In the genomic region with DNA sequence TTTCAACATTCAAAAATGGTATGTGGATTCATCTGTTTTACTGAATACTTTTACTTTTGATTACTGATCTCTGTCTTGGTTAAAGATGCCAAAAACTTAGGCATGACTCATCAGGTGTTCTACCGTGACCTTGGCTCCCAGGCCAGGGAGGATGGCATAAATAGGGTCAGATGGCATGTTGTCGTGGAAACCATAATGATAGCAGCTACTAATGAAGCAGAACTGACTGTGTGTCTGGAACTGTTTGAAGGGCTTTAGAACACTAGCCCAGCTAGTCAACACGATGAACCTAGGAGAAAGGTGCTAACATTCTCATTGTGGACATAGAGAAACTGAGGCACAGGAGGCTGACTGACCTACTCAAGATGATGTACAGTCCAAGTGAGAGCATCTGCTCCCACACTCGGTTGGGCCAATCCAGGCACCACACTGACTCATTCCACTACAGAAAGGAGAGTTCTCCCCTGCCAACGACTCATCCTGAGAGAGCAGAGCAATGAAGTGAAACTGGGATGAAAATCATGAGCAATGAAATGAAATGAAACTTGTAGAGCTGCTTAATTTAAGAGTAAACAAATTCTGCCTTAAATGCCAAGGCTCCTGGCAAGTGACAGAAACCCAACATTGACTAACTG, we compare ENCODE assay signal across 8 cellular contexts.
DNase-seq lines count a peak whose midpoint lies in the region; ATAC-seq lines count a peak whose summit lies in the region.

No MANE protein-coding gene starts in this region.

- no peak overlapping the region for H3K4me2 ChIP-seq in mesenchymal stem cell (ENCODE audit: low read length, poor library complexity, severe bottlenecking)

- no peak overlapping the region for H3K9ac ChIP-seq in mesenchymal stem cell (ENCODE audit: low read length)

- H3K23ac ChIP-seq in mesenchymal stem cell (ENCODE audit: low read length in 2 of 2): no peak overlapping the region

- no peak overlapping the region for H2BK5ac ChIP-seq in mesenchymal stem cell (ENCODE audit: low read depth, low read length, poor library complexity, severe bottlenecking)

- H3K27ac ChIP-seq in mesenchymal stem cell (ENCODE audit: low read length, poor library complexity, severe bottlenecking): no peak overlapping the region

- no peak overlapping the region for H3K4ac ChIP-seq in mesenchymal stem cell (ENCODE audit: low read depth in 1 of 2, low read length in 2 of 2)

- no peak overlapping the region for H2AFZ ChIP-seq in mesenchymal stem cell (ENCODE audit: low read depth, low read length)

- no peak overlapping the region for H2AK5ac ChIP-seq in mesenchymal stem cell (ENCODE audit: low read length, severe bottlenecking)

- no peaks in the 10 kb centered on the region for H3K4me1 ChIP-seq in mesenchymal stem cell (ENCODE audit: control insufficient read depth, insufficient read depth, low read depth, low read length)

- H4K8ac ChIP-seq in mesenchymal stem cell (ENCODE audit: low read length): no peak overlapping the region

- H2BK15ac ChIP-seq in mesenchymal stem cell (ENCODE audit: low read depth, poor library complexity, severe bottlenecking): no peak overlapping the region

- H3K79me1 ChIP-seq in mesenchymal stem cell (replicated peaks; ENCODE audit: low read length, poor library complexity, severe bottlenecking): no peaks in the 10 kb centered on the region

- no peak overlapping the region for H3K4me3 ChIP-seq in mesenchymal stem cell (ENCODE audit: insufficient read depth in 1 of 2, low read depth in 1 of 2, low read length in 2 of 2)

- H3K27me3 ChIP-seq in mesenchymal stem cell (ENCODE audit: control insufficient read depth in 1 of 2, insufficient read depth in 1 of 2, low read length in 2 of 2): no peaks in the 10 kb centered on the region

- H3K14ac ChIP-seq in mesenchymal stem cell (ENCODE audit: low read length in 2 of 2): no peak overlapping the region

- H3K18ac ChIP-seq in mesenchymal stem cell (ENCODE audit: low read depth in 1 of 2, low read length in 2 of 2): no peak overlapping the region

- H3K36me3 ChIP-seq in mesenchymal stem cell (ENCODE audit: control insufficient read depth in 1 of 2, insufficient read depth in 2 of 2, low read depth in 1 of 2, low read length in 2 of 2): no peaks in the 10 kb centered on the region

- H4K91ac ChIP-seq in mesenchymal stem cell (ENCODE audit: low read length): no peak overlapping the region

- H2BK12ac ChIP-seq in mesenchymal stem cell (ENCODE audit: low read length in 2 of 2): no peak overlapping the region

- ATAC-seq in GM18909 (IDR thresholded peaks at IDR 0.05; ENCODE audit: poor library complexity, unreplicated experiment): peak; percentile 85
- peak; percentile 66 for ATAC-seq in HG02840 (IDR thresholded peaks at IDR 0.05; ENCODE audit: low FRiP score, unreplicated experiment)

- DNase-seq in activated CD4-positive, CD25-positive, alpha-beta regulatory T cell treated with anti-CD3 and anti-CD28 coated beads, Interleukin-2, amount 50 U/mL, for 72 hours: peak; percentile 46
- peak; percentile 57 to 58 for DNase-seq in stimulated activated CD4-positive, alpha-beta T cell treated with anti-CD3 and anti-CD28 coated beads, Interleukin-2, amount 100 ng/mL, for 24 hours
- DNase-seq in mesenchymal stem cell: no peak
- no peak for DNase-seq in nucleus accumbens (lab: John Stamatoyannopoulos, UW)
- no peak for DNase-seq in NK-92 treated with Interleukin-12 subunit alpha and Interleukin-12 subunit beta, amount 100 ng/mL, for 24 hours (lab: John Stamatoyannopoulos, UW)
- DNase-seq in superior temporal gyrus (ENCODE audit: extremely low spot score): no peak

- no peaks in the 10 kb centered on the region for H3K9me3 ChIP-seq in mesenchymal stem cell (ENCODE audit: control insufficient read depth, low read length)

- no peak overlapping the region for H2BK120ac ChIP-seq in mesenchymal stem cell (ENCODE audit: low read depth, low read length)

- WGBS in mesenchymal stem cell: 57% methylated on average over 4 of the region's 5 CpGs

Comparison
In these comparisons a context has a peak if more than half of its experiments do, and no peak if none do; other contexts are left out.
1. DNase-seq: peak in activated CD4-positive, CD25-positive, alpha-beta regulatory T cell treated with anti-CD3 and anti-CD28 coated beads, Interleukin-2, amount 50 U/mL, for 72 hours (single experiment) and stimulated activated CD4-positive, alpha-beta T cell treated with anti-CD3 and anti-CD28 coated beads, Interleukin-2, amount 100 ng/mL, for 24 hours (2 of 2); none in mesenchymal stem cell (single experiment), nucleus accumbens (0 of 56), NK-92 treated with Interleukin-12 subunit alpha and Interleukin-12 subunit beta, amount 100 ng/mL, for 24 hours (single experiment) and superior temporal gyrus (single experiment).